Comparison of ENCODE assay signal across 17 cellular contexts in the genomic region with DNA sequence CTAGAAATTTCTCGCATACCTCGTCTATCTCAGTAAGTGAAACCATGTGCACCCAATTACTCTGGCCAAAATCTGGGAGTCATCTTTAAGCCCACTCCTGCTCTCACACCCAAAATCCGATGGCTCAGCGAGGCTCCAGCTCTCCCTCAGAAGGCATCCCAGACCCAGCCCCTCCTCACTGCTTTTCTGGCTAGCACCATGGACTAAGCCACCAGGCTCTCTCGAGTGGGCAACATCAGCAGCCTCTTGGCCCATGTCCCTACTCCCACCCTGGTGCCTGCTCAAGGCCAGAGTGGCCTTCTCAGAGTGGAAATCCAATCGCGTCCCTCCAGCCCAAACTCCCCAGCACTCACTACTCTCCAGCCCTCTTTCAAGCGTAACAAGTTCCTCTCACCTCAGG. TPM values are rescaled to one million over a fixed set of nuclear protein-coding genes. Genes with fewer than 3 reads are reported as not detected.
DNase-seq lines count a peak whose midpoint lies in the region; ATAC-seq and TF ChIP-seq lines count a peak whose summit lies in the region.
"Had no signal": no experiment of that assay in that cellular context is flagged by ENCODE, and none has a peak within 500 bp of the region (broad histone marks: within the 10 kb centered on the region; RNA-seq: fewer than 3 reads in every experiment).

No MANE protein-coding gene starts in this region.

- no peaks in the 10 kb centered on the region for H3K4me1 Mint-ChIP-seq in stimulated activated naive CD8-positive, alpha-beta T cell treated with anti-CD3 and anti-CD28 coated beads, Interleukin-15, amount 100 ng/mL, for 72 hours

- intact Hi-C loops in Right ventricle myocardium inferior (cut with DNase I) (no loop called here), stomach (cut with DNase I; ENCODE audit: low total_unique reads) (no loop called here), vagina (cut with DNase I) (loop anchor here (5.0 kb wide), 1 partner anchor 33 kb away; no protein-coding TSS in a partner anchor)

- no peaks in the 10 kb centered on the region for H3K27me3 ChIP-seq in right atrium auricular region
- H3K27me3 ChIP-seq in gastroesophageal sphincter = no peaks in the 10 kb centered on the region
- H3K27me3 ChIP-seq in stomach = no peaks in the 10 kb centered on the region
- no peaks in the 10 kb centered on the region for H3K27me3 ChIP-seq in vagina
- H3K27me3 ChIP-seq in foreskin keratinocyte = peaks cover 54% of the 10 kb centered on the region
- H3K27me3 ChIP-seq: BLaER1 treated with 17β-estradiol and CSF1 and Interleukin-3, amounts not matched to agents 10 nM and 100 nM had no signal

- H3K9me3 Mint-ChIP-seq in stimulated activated naive CD8-positive, alpha-beta T cell treated with anti-CD3 and anti-CD28 coated beads, Interleukin-15, amount 100 ng/mL, for 72 hours = no peaks in the 10 kb centered on the region
- H3K9me3 Mint-ChIP-seq: HFFc6 had no signal

- no peaks in the 10 kb centered on the region for H3K9me3 ChIP-seq in right atrium auricular region
- no peaks in the 10 kb centered on the region for H3K9me3 ChIP-seq in gastroesophageal sphincter
- no peaks in the 10 kb centered on the region for H3K9me3 ChIP-seq in stomach
- H3K9me3 ChIP-seq in vagina = no peaks in the 10 kb centered on the region

- H3K27me3 Mint-ChIP-seq in stimulated activated naive CD8-positive, alpha-beta T cell treated with anti-CD3 and anti-CD28 coated beads, Interleukin-15, amount 100 ng/mL, for 72 hours = peaks cover 22% of the 10 kb centered on the region

- DNase-seq in Right ventricle myocardium inferior (ENCODE audit: missing footprints) (peak; percentile 59), right atrium auricular region (ENCODE audit: low spot score) (no peak), stomach (no peak), vagina (ENCODE audit: extremely low spot score in 2 of 2) (no peak), foreskin keratinocyte (no peak), DMS153 (lab: John Stamatoyannopoulos, UW) (no peak)
- no peak for DNase-seq in stimulated activated naive CD8-positive, alpha-beta T cell treated with anti-CD3 and anti-CD28 coated beads, Interleukin-15, amount 100 ng/mL, for 72 hours
- DNase-seq: GF-D8, HFFc6, KG1, NCI-H1436, NCI-H2029, NCI-H524, PC-9 had no signal

- H3K4me3 ChIP-seq in right atrium auricular region (no peak overlapping the region), gastroesophageal sphincter (no peak overlapping the region), stomach (no peak overlapping the region), vagina (no peak overlapping the region)
- H3K4me3 ChIP-seq: BLaER1 treated with 17β-estradiol and CSF1 and Interleukin-3, amounts not matched to agents 10 nM and 100 nM; PC-9 had no signal

- H3K36me3 ChIP-seq in right atrium auricular region = no peaks in the 10 kb centered on the region
- H3K36me3 ChIP-seq in gastroesophageal sphincter = no peaks in the 10 kb centered on the region
- H3K36me3 ChIP-seq in stomach = no peaks in the 10 kb centered on the region
- no peaks in the 10 kb centered on the region for H3K36me3 ChIP-seq in vagina

- TF ChIP-seq POLR2A in gastroesophageal sphincter (IDR thresholded peaks at IDR 0.05) (no peak), stomach (IDR thresholded peaks at IDR 0.05) (no peak), vagina (IDR thresholded peaks at IDR 0.05) (no peak)

- WGBS in gastroesophageal sphincter (ENCODE audit: low coverage in 1 of 2), 2 donors = 51 to 53% methylated on average over 2 to 6 of the region's 8 CpGs
- WGBS in stomach, 5 donors = 77 to 93% (median 89%) methylated on average over 8 of the region's 8 CpGs

- no peak for TF ChIP-seq CTCF in right atrium auricular region (IDR thresholded peaks at IDR 0.05)
- no peak for TF ChIP-seq CTCF in gastroesophageal sphincter (IDR thresholded peaks at IDR 0.05)
- no peak for TF ChIP-seq CTCF in stomach (IDR thresholded peaks at IDR 0.05)
- TF ChIP-seq CTCF in vagina (IDR thresholded peaks at IDR 0.05) = no peak
- no peak for TF ChIP-seq CTCF in foreskin keratinocyte (conservative IDR thresholded peaks at IDR 0.05)

- H3K4me3 Mint-ChIP-seq in stimulated activated naive CD8-positive, alpha-beta T cell treated with anti-CD3 and anti-CD28 coated beads, Interleukin-15, amount 100 ng/mL, for 72 hours = no peak overlapping the region
- H3K4me3 Mint-ChIP-seq: HFFc6 had no signal

- no peak overlapping the region for H3K27ac Mint-ChIP-seq in stimulated activated naive CD8-positive, alpha-beta T cell treated with anti-CD3 and anti-CD28 coated beads, Interleukin-15, amount 100 ng/mL, for 72 hours
- H3K27ac Mint-ChIP-seq: HFFc6 had no signal

- TF ChIP-seq EP300 in gastroesophageal sphincter (IDR thresholded peaks at IDR 0.05) (no peak), stomach (IDR thresholded peaks at IDR 0.05) (no peak)

- H3K4me1 ChIP-seq in right atrium auricular region = peaks cover 0 to 80% of the 10 kb centered on the region in 2 donors
- H3K4me1 ChIP-seq in gastroesophageal sphincter = peaks cover 13 to 98% (median 37%) of the 10 kb centered on the region in 3 donors
- peaks cover 36 to 93% (median 63%) of the 10 kb centered on the region in 4 donors for H3K4me1 ChIP-seq in stomach
- H3K4me1 ChIP-seq in vagina = peaks cover 74% of the 10 kb centered on the region
- H3K4me1 ChIP-seq in foreskin keratinocyte = no peaks in the 10 kb centered on the region

- peak overlapping the region in 1 of 2 donors; percentile 45 for H3K27ac ChIP-seq in right atrium auricular region
- H3K27ac ChIP-seq in gastroesophageal sphincter = peak overlapping the region in 3 of 4 donors; percentile 79 to 92 (median 90)
- peak overlapping the region in 3 of 5 donors; percentile 33 to 86 (median 65) for H3K27ac ChIP-seq in stomach
- H3K27ac ChIP-seq in vagina = peak overlapping the region; percentile 54
- H3K27ac ChIP-seq in foreskin keratinocyte = no peak overlapping the region
- H3K27ac ChIP-seq: BLaER1 treated with 17β-estradiol and CSF1 and Interleukin-3, amounts not matched to agents 10 nM and 100 nM; PC-9 had no signal

- ATAC-seq in Right ventricle myocardium inferior (no peak), gastroesophageal sphincter (no peak), foreskin keratinocyte (no peak)
- ATAC-seq in stimulated activated naive CD8-positive, alpha-beta T cell treated with anti-CD3 and anti-CD28 coated beads, Interleukin-15, amount 100 ng/mL, for 72 hours = no peak
- ATAC-seq: HepG2 had no signal

RNA-seq across cellular contexts. Expression of a gene that starts 27.2 kb away (rescaled TPM):
- total RNA-seq in Right ventricle myocardium inferior (705 TPM), right atrium auricular region (100 to 1,000 TPM; 393 to 720 TPM), gastroesophageal sphincter (1,000 to 10,000 TPM in 3 of 4 donors, 100 to 1,000 TPM in 1; 825 to 2,193 (median 1,462) TPM), stomach (100 to 1,000 TPM; 145 to 682 (median 198) TPM), vagina (216 TPM), foreskin keratinocyte (1.8 and 4.3 TPM in 2 replicates)
- polyA plus RNA-seq in stomach (10 to 100 TPM; 18.5 to 44.9 (median 33.2) TPM), foreskin keratinocyte (0.69 and 0.78 TPM in 2 replicates)

Comparison
In these comparisons a context has a peak if more than half of its experiments do, and no peak if none do; other contexts are left out.
1. RNA of a gene that starts 27.2 kb away (total RNA-seq): 825 to 2,193 TPM in gastroesophageal sphincter, 393 to 720 TPM in right atrium auricular region, 705 TPM in Right ventricle myocardium inferior (single experiment), 216 TPM in vagina (single experiment) and 145 to 682 TPM in stomach; 1.8 to 4.3 TPM in foreskin keratinocyte; every median in the first group is over 10 times any median in the second.